ENCODE assay signal across 15 cellular contexts in the genomic region with DNA sequence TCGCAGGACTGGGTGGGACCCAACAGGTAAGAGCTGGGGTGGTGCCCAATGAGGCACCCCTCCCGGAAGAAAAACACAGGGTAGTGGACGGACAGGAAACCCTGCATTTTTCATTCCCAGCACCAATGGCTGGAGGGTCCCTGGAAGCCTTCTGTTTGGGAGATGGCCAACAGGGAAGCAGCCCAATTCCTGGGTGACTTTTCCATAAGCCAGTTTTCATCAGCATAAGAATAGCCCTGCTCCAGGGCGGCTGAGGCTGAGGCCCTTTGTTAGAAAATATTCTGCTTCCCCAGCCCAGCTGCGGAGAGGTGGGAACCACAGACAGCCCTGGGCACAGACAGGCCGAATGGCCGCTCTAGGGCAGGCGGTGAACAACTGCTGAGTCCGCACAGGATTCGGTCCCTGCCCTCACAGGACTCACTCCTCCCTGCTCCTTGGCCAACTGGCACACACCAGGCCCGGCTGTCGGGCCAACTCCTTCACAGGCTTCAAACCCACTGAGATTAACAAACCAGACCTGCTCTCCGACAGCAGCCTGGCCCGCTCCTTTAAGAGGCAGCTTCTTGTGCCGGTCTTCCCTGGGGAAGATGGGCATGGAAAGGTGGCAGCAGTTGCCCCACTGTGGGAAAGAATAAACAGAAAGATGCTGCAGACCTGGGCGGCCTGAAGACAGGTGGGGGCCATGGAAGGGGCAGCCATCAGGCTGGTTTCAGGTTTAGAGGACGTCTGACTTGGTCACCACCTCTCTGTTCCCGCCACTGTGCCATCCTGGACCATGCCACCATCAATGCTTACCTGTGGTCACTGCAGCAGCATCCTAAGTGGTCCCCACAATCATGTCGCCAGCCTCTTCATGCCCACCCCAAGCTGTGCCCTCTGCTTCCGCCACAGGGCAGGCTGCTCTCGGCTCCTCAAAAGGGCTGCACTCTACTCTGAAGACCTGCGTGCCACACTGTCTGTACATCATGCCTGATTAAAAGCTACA. TPM values are rescaled to one million over a fixed set of nuclear protein-coding genes. Genes with fewer than 3 reads are reported as not detected.
DNase-seq lines count a peak whose midpoint lies in the region; ATAC-seq and TF ChIP-seq lines count a peak whose summit lies in the region.
"Had no signal": no experiment of that assay in that cellular context is flagged by ENCODE, and none has a peak within 500 bp of the region (broad histone marks: within the 10 kb centered on the region; RNA-seq: fewer than 3 reads in every experiment).

No MANE protein-coding gene starts in this region.

- no peaks in the 10 kb centered on the region for H3K9me2 ChIP-seq in OCI-LY7 (ENCODE audit: insufficient read depth, low read length)
- H3K9me2 ChIP-seq: SK-N-SH had no signal

- TF ChIP-seq CTCF in esophagus squamous epithelium (IDR thresholded peaks at IDR 0.05) (no peak), OCI-LY7 (conservative IDR thresholded peaks at IDR 0.05; ENCODE audit: low read length) (no peak)

- H3K36me3 ChIP-seq in esophagus squamous epithelium (peaks cover 0 to 41% (median 0%) of the 10 kb centered on the region in 3 donors), urinary bladder (ENCODE audit: insufficient read depth) (no peaks in the 10 kb centered on the region), neuronal stem cell (replicated peaks in 1 of 2; ENCODE audit: control insufficient read depth in 2 of 2, insufficient read depth in 2 of 2, low read length in 2 of 2) (peaks cover 4 to 20% of the 10 kb centered on the region in 2 donors), OCI-LY7 (ENCODE audit: insufficient read depth, low read length) (peaks cover 42% of the 10 kb centered on the region)

- H3K27me3 ChIP-seq in esophagus squamous epithelium (no peaks in the 10 kb centered on the region), neuronal stem cell (ENCODE audit: control insufficient read depth in 3 of 3, insufficient read depth in 3 of 3, low read depth in 1 of 3, low read length in 3 of 3) (no peaks in the 10 kb centered on the region)
- H3K27me3 ChIP-seq: tibial artery had no signal

- 59 to 60% methylated on average over 1 to 9 of the region's 22 CpGs for WGBS in esophagus squamous epithelium, 2 donors
- WGBS in urinary bladder, result 86% methylated on average over 22 of the region's 22 CpGs
- WGBS in neuronal stem cell (ENCODE audit: extremely low coverage in 2 of 2, insufficient read length in 2 of 2, insufficient replicate concordance in 1 of 2), 2 donors, result no CpG with 5 or more reads among the region's 22 CpGs

- no peaks in the 10 kb centered on the region for H4K20me1 ChIP-seq in OCI-LY7 (ENCODE audit: insufficient read depth, low read length)

- ATAC-seq in Right ventricle myocardium superior (ENCODE audit: poor library complexity) (peak; percentile 11), left cardiac atrium (no peak)
- ATAC-seq: natural killer cell treated with Interleukin-12 subunit alpha and Interleukin-12 subunit beta and Interleukin-15 and Interleukin-18, amount 100 ng/mL, for 72 hours had no signal

- H3K23ac ChIP-seq in neuronal stem cell (ENCODE audit: low read depth, low read length, poor library complexity), result no peak overlapping the region

- no peaks in the 10 kb centered on the region for H3K79me2 ChIP-seq in OCI-LY7 (ENCODE audit: insufficient read depth, low read depth, low read length)

- BruUV-seq in OCI-LY7 (replicated peaks; lab: Mats Ljungman, UMichigan), result no TSS peak

- H3K4me3 ChIP-seq in esophagus squamous epithelium (no peak overlapping the region), urinary bladder (ENCODE audit: low read depth, low read length) (no peak overlapping the region), neuronal stem cell (ENCODE audit: low read length in 2 of 2) (no peak overlapping the region), OCI-LY7 (ENCODE audit: low read depth, low read length, poor library complexity, severe bottlenecking) (no peak overlapping the region)
- H3K4me3 ChIP-seq: tibial artery had no signal

- H3K79me1 ChIP-seq in neuronal stem cell (ENCODE audit: low read depth, low read length), result peaks cover 7% of the 10 kb centered on the region

- peak; percentile 48 for DNase-seq in Right ventricle myocardium superior
- DNase-seq in left cardiac atrium, result no peak
- no peak for DNase-seq in esophagus squamous epithelium (lab: John Stamatoyannopoulos, UW)
- DNase-seq in myocyte (ENCODE audit: low read depth), result peak; percentile 27
- no peak for DNase-seq in neuronal stem cell (ENCODE audit: low spot score)
- no peak for DNase-seq in OCI-LY7 (ENCODE audit: low spot score)
- no peak for DNase-seq in NOMO-1 treated with DMSO at 0.1 percent for 48 hours (lab: John Stamatoyannopoulos, UW; ENCODE audit: unreplicated experiment)
- DNase-seq: activated CD8-positive, alpha-beta memory T cell treated with anti-CD3 and anti-CD28 coated beads, Interleukin-2, amount 50 U/mL, for 4 hours; NCI-H2029 treated with DMSO at 0.1 percent for 48 hours; SK-N-SH; tibial artery had no signal

- no peak overlapping the region for H2BK15ac ChIP-seq in neuronal stem cell (ENCODE audit: low read length)

- H3K4me2 ChIP-seq in neuronal stem cell (ENCODE audit: insufficient read depth, low read length, poor library complexity, severe bottlenecking) (no peak overlapping the region), OCI-LY7 (ENCODE audit: low read length) (no peak overlapping the region)
- H3K4me2 ChIP-seq: KMS-11, SK-N-SH had no signal

- CTCF ChIA-PET in OCI-LY7 (lab: Charles Lee; ENCODE audit: unreplicated experiment), result interaction anchor here (0.6 kb wide), 1 partner anchor 10 kb away, joined by 3 read pairs; a partner anchor contains a TSS

- H2AK5ac ChIP-seq in neuronal stem cell (ENCODE audit: low read depth, low read length), result no peak overlapping the region

- no peak overlapping the region for H3K14ac ChIP-seq in neuronal stem cell (ENCODE audit: low read length)

- no peak overlapping the region for H3K9ac ChIP-seq in neuronal stem cell (ENCODE audit: low read depth, low read length, poor library complexity)
- H3K9ac ChIP-seq: KMS-11, SK-N-SH had no signal

- TF ChIP-seq POLR2A in esophagus squamous epithelium (IDR thresholded peaks at IDR 0.05), result no peak

- H2BK120ac ChIP-seq in neuronal stem cell (ENCODE audit: low read depth, low read length), result no peak overlapping the region

- intact Hi-C loops in Right ventricle myocardium superior (cut with DNase I), result no loop called here
- intact Hi-C loops in left cardiac atrium (cut with DNase I), result no loop called here
- intact Hi-C loops in esophagus squamous epithelium (cut with DNase I), result no loop called here
- intact Hi-C loops in OCI-LY7 (cut with micrococcal nuclease; ENCODE audit: unreplicated experiment), result no loop called here

- no peaks in the 10 kb centered on the region for H3K9me3 ChIP-seq in esophagus squamous epithelium
- H3K9me3 ChIP-seq in neuronal stem cell (replicated peaks in 1 of 2; ENCODE audit: control insufficient read depth in 2 of 2, insufficient read depth in 1 of 2, low read depth in 1 of 2, low read length in 2 of 2), result peaks cover 0 to 4% of the 10 kb centered on the region in 2 donors
- no peaks in the 10 kb centered on the region for H3K9me3 ChIP-seq in OCI-LY7 (ENCODE audit: low read length)
- H3K9me3 ChIP-seq: SK-N-SH, tibial artery had no signal

- H4K91ac ChIP-seq in neuronal stem cell (ENCODE audit: low read depth, low read length, poor library complexity), result no peak overlapping the region

- H3K27ac ChIP-seq in esophagus squamous epithelium (peak overlapping the region; percentile 77 to 89 (median 84)), urinary bladder (ENCODE audit: low read depth) (peak overlapping the region; percentile 51), neuronal stem cell (replicated peaks; ENCODE audit: low read length) (no peak overlapping the region), OCI-LY7 (ENCODE audit: low read depth, low read length, poor library complexity, severe bottlenecking) (no peak overlapping the region)
- H3K27ac ChIP-seq: KMS-11, tibial artery had no signal

- no peak overlapping the region for H3K4ac ChIP-seq in neuronal stem cell (ENCODE audit: low read length)

- no peak overlapping the region for H3K18ac ChIP-seq in neuronal stem cell (ENCODE audit: low read length)

- no peak overlapping the region for H4K8ac ChIP-seq in neuronal stem cell (ENCODE audit: low read depth, low read length)

- no peak overlapping the region for H2BK12ac ChIP-seq in neuronal stem cell (ENCODE audit: low read length)

- POLR2A ChIA-PET in OCI-LY7 (lab: Charles Lee), result no interaction called here

- H3K4me1 ChIP-seq in esophagus squamous epithelium (peaks cover 18 to 85% (median 29%) of the 10 kb centered on the region in 3 donors), urinary bladder (ENCODE audit: insufficient read depth) (no peaks in the 10 kb centered on the region), neuronal stem cell (ENCODE audit: control insufficient read depth in 2 of 2, insufficient read depth in 1 of 2, low read depth in 1 of 2, low read length in 2 of 2) (no peaks in the 10 kb centered on the region), OCI-LY7 (ENCODE audit: insufficient read depth, low read length, poor library complexity, severe bottlenecking) (no peaks in the 10 kb centered on the region)

- no peak overlapping the region for H2AFZ ChIP-seq in neuronal stem cell (ENCODE audit: low read length)
- H2AFZ ChIP-seq in OCI-LY7 (ENCODE audit: low read length), result no peak overlapping the region

- H2BK5ac ChIP-seq in neuronal stem cell (ENCODE audit: low read length), result no peak overlapping the region

RNA-seq across cellular contexts. Expression of a gene that starts 10.1 kb away (rescaled TPM):
- total RNA-seq in Right ventricle myocardium superior (12.5 TPM), left cardiac atrium (10 to 100 TPM in 1 of 2 donors, 1 to 10 TPM in 1; 8.6 to 11.4 TPM), esophagus squamous epithelium (10 to 100 TPM in 1 of 4 donors, 1 to 10 TPM in 3; 7.4 to 16.8 (median 8.6) TPM), myocyte (1.8 and 4.4 TPM in 2 replicates), urinary bladder (4.0 TPM), OCI-LY7 (2022) (not detected in 2 replicates)
- polyA plus RNA-seq in myocyte (2012), result 2.0 TPM
- polyA plus RNA-seq in urinary bladder, result 3.6 TPM
- polyA plus RNA-seq in neuronal stem cell (2013, experiment 1 of 2), result not detected
- polyA plus RNA-seq in neuronal stem cell (2013, experiment 2 of 2), result not detected
- total RNA-seq in OCI-LY7 (2014; rRNA removed; shearing (Covaris generic)), result 0.06 TPM in 1 of 2 replicates, not detected in the other
- total RNA-seq: chondrocyte had no signal

RNA-seq across cellular contexts. Expression of a gene that starts 23.6 kb away (rescaled TPM):
- total RNA-seq in Right ventricle myocardium superior (14.1 TPM), left cardiac atrium (10 to 100 TPM; 11.3 to 15.5 TPM), esophagus squamous epithelium (10 to 100 TPM; 25.1 to 82.8 (median 34.0) TPM), myocyte (19.9 and 20.7 TPM in 2 replicates), urinary bladder (22.2 TPM), OCI-LY7 (2022) (133 and 139 TPM in 2 replicates)
- 23.7 TPM for polyA plus RNA-seq in myocyte (2012)
- 19.6 TPM for polyA plus RNA-seq in urinary bladder
- 16.5 TPM for polyA plus RNA-seq in neuronal stem cell (2013, experiment 1 of 2)
- 16.0 TPM for polyA plus RNA-seq in neuronal stem cell (2013, experiment 2 of 2)
- 90.0 and 91.9 TPM in 2 replicates for total RNA-seq in OCI-LY7 (2014; rRNA removed; shearing (Covaris generic))

RNA-seq across cellular contexts. Expression of a gene that starts 23.8 kb away (rescaled TPM):
- 40.0 TPM for total RNA-seq in Right ventricle myocardium superior
- 10 to 100 TPM; 47.2 to 59.6 TPM for total RNA-seq in left cardiac atrium
- 10 to 100 TPM; 33.9 to 72.7 (median 44.4) TPM for total RNA-seq in esophagus squamous epithelium
- 34.3 and 47.4 TPM in 2 replicates for total RNA-seq in myocyte
- 76.6 TPM for polyA plus RNA-seq in myocyte (2012)
- total RNA-seq in urinary bladder, result 37.7 TPM
- 87.0 TPM for polyA plus RNA-seq in urinary bladder
- 54.0 TPM for polyA plus RNA-seq in neuronal stem cell (2013, experiment 1 of 2)
- polyA plus RNA-seq in neuronal stem cell (2013, experiment 2 of 2), result 51.1 TPM
- 122 and 127 TPM in 2 replicates for total RNA-seq in OCI-LY7 (2014; rRNA removed; shearing (Covaris generic))
- 180 and 187 TPM in 2 replicates for total RNA-seq in OCI-LY7 (2022)

RNA-seq across cellular contexts. Expression of a gene that starts 55.7 kb away (rescaled TPM):
- 37.1 TPM for total RNA-seq in Right ventricle myocardium superior
- total RNA-seq in left cardiac atrium, result 10 to 100 TPM; 61.5 to 88.4 TPM
- total RNA-seq in esophagus squamous epithelium, result 10 to 100 TPM in 2 of 4 donors, 1 to 10 TPM in 2; 6.3 to 60.7 (median 10.4) TPM
- 0.11 and 0.26 TPM in 2 replicates for total RNA-seq in myocyte
- polyA plus RNA-seq in myocyte (2012), result 1.6 TPM
- 108 TPM for total RNA-seq in urinary bladder
- polyA plus RNA-seq in urinary bladder, result 78.1 TPM
- polyA plus RNA-seq in neuronal stem cell (2013, experiment 1 of 2), result 8.5 TPM
- 8.9 TPM for polyA plus RNA-seq in neuronal stem cell (2013, experiment 2 of 2)
- 8.9 and 9.7 TPM in 2 replicates for total RNA-seq in OCI-LY7 (2014; rRNA removed; shearing (Covaris generic))
- total RNA-seq in OCI-LY7 (2022), result 17.7 and 19.2 TPM in 2 replicates

Comparison
In these comparisons a context has a peak if more than half of its experiments do, and no peak if none do; other contexts are left out.
1. DNase-seq: peak in Right ventricle myocardium superior (single experiment) and myocyte (single experiment); none in left cardiac atrium (single experiment), esophagus squamous epithelium (single experiment), neuronal stem cell (single experiment), OCI-LY7 (single experiment) and NOMO-1 treated with DMSO at 0.1 percent for 48 hours (single experiment).
2. H3K27ac ChIP-seq: peak in esophagus squamous epithelium (4 of 4) and urinary bladder (single experiment); none in neuronal stem cell (single experiment) and OCI-LY7 (single experiment).